ENCODE assay signal across 12 cellular contexts in genomic region chr13:114037674-114038073, GRCh38.
A peak's percentile ranks its signal among the peaks of the same experiment; 100 is the strongest.
DNase-seq lines count a peak whose midpoint lies in the region; ATAC-seq, FAIRE-seq and TF ChIP-seq lines count a peak whose summit lies in the region.
"Had no signal": no experiment of that assay in that cellular context is flagged by ENCODE, and none has a peak within 500 bp of the region (broad histone marks: within the 10 kb centered on the region; RNA-seq: fewer than 3 reads in every experiment).

No MANE protein-coding gene starts in this region.

- H3K4me1 Mint-ChIP-seq in CD8-positive, alpha-beta T cell (ENCODE audit: low read depth), result peaks cover 30% of the 10 kb centered on the region
- peaks cover 7% of the 10 kb centered on the region for H3K4me1 Mint-ChIP-seq in astrocyte (ENCODE audit: low read depth, unreplicated experiment)
- H3K4me1 Mint-ChIP-seq in immature natural killer cell, result peaks cover 40 to 57% of the 10 kb centered on the region in 2 donors

- H3K27me3 Mint-ChIP-seq in CD8-positive, alpha-beta T cell (ENCODE audit: low read depth), result no peaks in the 10 kb centered on the region
- no peaks in the 10 kb centered on the region for H3K27me3 Mint-ChIP-seq in astrocyte (ENCODE audit: low read depth, unreplicated experiment)
- peaks cover 24 to 48% (median 41%) of the 10 kb centered on the region in 3 donors for H3K27me3 Mint-ChIP-seq in immature natural killer cell (ENCODE audit: low read depth in 3 of 3)

- H3K4me2 ChIP-seq in astrocyte (ENCODE audit: low read length), result no peak overlapping the region

- H3K36me3 ChIP-seq in CD8-positive, alpha-beta T cell (ENCODE audit: insufficient read depth, low read length), result peaks cover 63% of the 10 kb centered on the region
- H3K36me3 ChIP-seq in astrocyte (ENCODE audit: insufficient read depth, low read length) (no peaks in the 10 kb centered on the region), subcutaneous abdominal adipose tissue (ENCODE audit: control insufficient read depth in 5 of 5, insufficient read depth in 5 of 5, low read length in 5 of 5) (peaks cover 0 to 29% (median 7%) of the 10 kb centered on the region in 5 donors), transverse colon (no peaks in the 10 kb centered on the region)

- CTCF ChIA-PET in CD8-positive, alpha-beta T cell (lab: Charles Lee), result interaction anchor here (0.7 to 1.2 kb wide), 2 partner anchors 191 to 217 kb away, joined by 3 read pairs; no protein-coding TSS in a partner anchor

- TF ChIP-seq CTCF in CD8-positive, alpha-beta T cell (IDR thresholded peaks at IDR 0.05), result no peak
- TF ChIP-seq CTCF in astrocyte (IDR thresholded peaks at IDR 0.05; ENCODE audit: insufficient read depth, low read depth, low read length) (no peak), transverse colon (IDR thresholded peaks at IDR 0.05) (no peak)

- no peaks in the 10 kb centered on the region for H3K27me3 ChIP-seq in CD8-positive, alpha-beta T cell (ENCODE audit: insufficient read depth, low read length)
- H3K27me3 ChIP-seq in astrocyte (ENCODE audit: insufficient read depth, low read length) (no peaks in the 10 kb centered on the region), subcutaneous abdominal adipose tissue (ENCODE audit: control insufficient read depth in 5 of 5, insufficient read depth in 4 of 5, low read length in 5 of 5) (peaks cover 0 to 3% (median 0%) of the 10 kb centered on the region in 5 donors), transverse colon (no peaks in the 10 kb centered on the region)
- H3K27me3 ChIP-seq: BLaER1 had no signal

- DNase-seq in CD8-positive, alpha-beta T cell, result peak in 1 of 7 experiments; percentile 5
- DNase-seq in astrocyte (ENCODE audit: low read depth) (no peak), immature natural killer cell (no peak), transverse colon (no peak), glomerular visceral epithelial cell (ENCODE audit: extremely low spot score) (no peak)
- DNase-seq: KG1, NCI-H2227 treated with DMSO at 0.1 percent for 48 hours, NCI-H526 treated with DMSO at 0.1 percent for 48 hours, PC-3 had no signal

- POLR2A ChIA-PET in CD8-positive, alpha-beta T cell (lab: Charles Lee), result no interaction called here

- no peak overlapping the region for H3K4me3 ChIP-seq in CD8-positive, alpha-beta T cell (ENCODE audit: low read depth, low read length)
- no peak overlapping the region for H3K4me3 ChIP-seq in astrocyte (ENCODE audit: insufficient read depth, low read depth, low read length)
- no peak overlapping the region for H3K4me3 ChIP-seq in subcutaneous abdominal adipose tissue (ENCODE audit: low read depth in 1 of 5, low read length in 5 of 5)
- no peak overlapping the region for H3K4me3 ChIP-seq in transverse colon
- H3K4me3 ChIP-seq: BLaER1 had no signal

- no peaks in the 10 kb centered on the region for H3K9me3 ChIP-seq in CD8-positive, alpha-beta T cell (ENCODE audit: low read length)
- no peaks in the 10 kb centered on the region for H3K9me3 ChIP-seq in astrocyte (ENCODE audit: insufficient read depth, low read depth, low read length)
- no peaks in the 10 kb centered on the region for H3K9me3 ChIP-seq in subcutaneous abdominal adipose tissue (ENCODE audit: control insufficient read depth in 5 of 5, low read length in 5 of 5)
- H3K9me3 ChIP-seq in transverse colon, result no peaks in the 10 kb centered on the region

- TF ChIP-seq POLR2A in transverse colon (IDR thresholded peaks at IDR 0.05), result no peak

- peaks cover 59% of the 10 kb centered on the region for H3K36me3 Mint-ChIP-seq in CD8-positive, alpha-beta T cell
- H3K36me3 Mint-ChIP-seq in astrocyte (ENCODE audit: low read depth, unreplicated experiment), result peaks cover 20% of the 10 kb centered on the region
- peaks cover 4 to 31% (median 12%) of the 10 kb centered on the region in 3 donors for H3K36me3 Mint-ChIP-seq in immature natural killer cell

- H3K27ac Mint-ChIP-seq in CD8-positive, alpha-beta T cell, result peak overlapping the region; percentile 49
- H3K27ac Mint-ChIP-seq in astrocyte (ENCODE audit: unreplicated experiment) (peak overlapping the region; percentile 50), immature natural killer cell (peak overlapping the region in 4 of 6 donors; percentile 26 to 73 (median 64))

- no peak overlapping the region for H3K4me3 Mint-ChIP-seq in CD8-positive, alpha-beta T cell
- H3K4me3 Mint-ChIP-seq in astrocyte (ENCODE audit: unreplicated experiment) (no peak overlapping the region), immature natural killer cell (peak overlapping the region in 1 of 5 donors; percentile 22)

- no peak for ATAC-seq in CD8-positive, alpha-beta T cell
- ATAC-seq in HG03135 (IDR thresholded peaks at IDR 0.05; ENCODE audit: unreplicated experiment), result no peak
- ATAC-seq: PC-3 had no signal

- H4K20me1 ChIP-seq in astrocyte (ENCODE audit: insufficient read depth, low read length), result peaks cover 90% of the 10 kb centered on the region

- H3K9me3 Mint-ChIP-seq in CD8-positive, alpha-beta T cell, result no peaks in the 10 kb centered on the region
- H3K9me3 Mint-ChIP-seq in astrocyte (ENCODE audit: unreplicated experiment) (peaks cover 1% of the 10 kb centered on the region), immature natural killer cell (peaks cover 0 to 6% (median 0%) of the 10 kb centered on the region in 6 donors)

- in situ Hi-C loops in transverse colon (cut with MboI; ENCODE audit: low pct_ligation_motif_present in 1 of 4, low pct_unique_long_range_greater_than_20kb in 1 of 4, low sequenced_read_pairs in 3 of 4), result no loop called here

- intact Hi-C loops in CD8-positive, alpha-beta T cell (cut with DNase I, micrococcal nuclease), result no loop called here
- intact Hi-C loops in transverse colon (cut with DNase I; ENCODE audit: low total_unique reads), result no loop called here

- H3K4me1 ChIP-seq in CD8-positive, alpha-beta T cell (ENCODE audit: insufficient read depth, low read length), result peaks cover 17% of the 10 kb centered on the region
- H3K4me1 ChIP-seq in astrocyte (ENCODE audit: insufficient read depth, low read length) (peaks cover 38% of the 10 kb centered on the region), subcutaneous abdominal adipose tissue (ENCODE audit: control insufficient read depth in 5 of 5, insufficient read depth in 5 of 5, low read length in 5 of 5) (peaks cover 16 to 77% (median 58%) of the 10 kb centered on the region in 5 donors), transverse colon (peaks cover 0 to 18% (median 0%) of the 10 kb centered on the region in 4 donors)

- H3K27ac ChIP-seq in CD8-positive, alpha-beta T cell (ENCODE audit: low read depth, low read length), result no peak overlapping the region
- H3K27ac ChIP-seq in astrocyte (ENCODE audit: low read depth, low read length) (no peak overlapping the region), subcutaneous abdominal adipose tissue (ENCODE audit: low read depth, low read length) (peak overlapping the region; percentile 41), transverse colon (no peak overlapping the region)
- H3K27ac ChIP-seq: BLaER1 had no signal

- no peak overlapping the region for H3K9ac ChIP-seq in astrocyte (ENCODE audit: low read length)
- no peak overlapping the region for H3K9ac ChIP-seq in subcutaneous abdominal adipose tissue (ENCODE audit: low read length in 5 of 5)
- H3K9ac ChIP-seq: BLaER1 had no signal

- FAIRE-seq in astrocyte (lab: Jason Lieb, UNC), result no peak

- no peak for TF ChIP-seq EP300 in transverse colon (IDR thresholded peaks at IDR 0.05; ENCODE audit: low read depth)

- 88 to 93% methylated on average over 21 of the region's 21 CpGs for WGBS in transverse colon (ENCODE audit: low coverage in 1 of 2), 2 donors

- H2AFZ ChIP-seq in astrocyte (ENCODE audit: low read depth, low read length), result no peak overlapping the region

- H3K79me2 ChIP-seq in astrocyte (ENCODE audit: insufficient read depth, low read length), result peaks cover 93% of the 10 kb centered on the region
